ENCODE assay signal across 16 cellular contexts in genomic region chr3:128482175-128482856, GRCh38. TPM values are rescaled to one million over a fixed set of nuclear protein-coding genes. Genes with fewer than 3 reads are reported as not detected.
DNase-seq lines count a peak whose midpoint lies in the region; ATAC-seq and TF ChIP-seq lines count a peak whose summit lies in the region.
"Had no signal": no experiment of that assay in that cellular context is flagged by ENCODE, and none has a peak within 500 bp of the region (broad histone marks: within the 10 kb centered on the region; RNA-seq: fewer than 3 reads in every experiment).

No MANE protein-coding gene starts in this region.

- 22% methylated on average over 15 of the region's 15 CpGs for WGBS in smooth muscle cell (ENCODE audit: low lambda C conversion rate)

- DNase-seq in WTC11 (ENCODE audit: low spot score) (no peak), left kidney (ENCODE audit: low read depth, low spot score) (peak; percentile 42), smooth muscle cell (lab: John Stamatoyannopoulos, UW; ENCODE audit: unreplicated experiment) (no peak), left colon (no peak), sciatic nerve (ENCODE audit: low spot score) (no peak), NCI-H1048 (lab: John Stamatoyannopoulos, UW) (no peak)
- DNase-seq in activated naive CD4-positive, alpha-beta T cell treated with anti-CD3 and anti-CD28 coated beads, Interleukin-2, amount 10 ng/mL, durations not matched to agents 7 days and 5 days: no peak
- DNase-seq: Calu3, midbrain, T-helper 9 cell had no signal

- peaks cover 100% of the 10 kb centered on the region for H3K27me3 Mint-ChIP-seq in WTC11 (ENCODE audit: low read depth)
- peaks cover 93% of the 10 kb centered on the region for H3K27me3 Mint-ChIP-seq in activated naive CD4-positive, alpha-beta T cell treated with anti-CD3 and anti-CD28 coated beads, Interleukin-2, amount 10 ng/mL, durations not matched to agents 7 days and 5 days

- peak overlapping the region; percentile 19; the same call in 1 of the 2 replicates for H3K9ac ChIP-seq in ES-I3 (ENCODE audit: low read depth, low read length)
- H3K9ac ChIP-seq in smooth muscle cell (ENCODE audit: low read depth): peak overlapping the region; percentile 21

- H3K36me3 ChIP-seq in ES-I3 (ENCODE audit: insufficient read depth, low read length) (no peaks in the 10 kb centered on the region), smooth muscle cell (ENCODE audit: low read depth) (no peaks in the 10 kb centered on the region)

- no peak for TF ChIP-seq CTCF in WTC11 (IDR thresholded peaks at IDR 0.05)
- no peak for TF ChIP-seq CTCF in smooth muscle cell (IDR thresholded peaks at IDR 0.05; ENCODE audit: borderline replicate concordance, insufficient read depth, poor library complexity, severe bottlenecking)

- no peak overlapping the region for H3K27ac Mint-ChIP-seq in WTC11
- no peak overlapping the region for H3K27ac Mint-ChIP-seq in activated naive CD4-positive, alpha-beta T cell treated with anti-CD3 and anti-CD28 coated beads, Interleukin-2, amount 10 ng/mL, durations not matched to agents 7 days and 5 days
- H3K27ac Mint-ChIP-seq: activated naive CD8-positive, alpha-beta T cell treated with anti-CD3 and anti-CD28 coated beads, Interleukin-2, amount 50 U/mL, for 24 hours; dendritic cell treated with granulocyte-macrophage colony-stimulating factor and Interleukin-4, amounts not matched to agents 40 ng/mL and 50 ng/mL, for 4 days had no signal

- intact Hi-C loops in left colon (cut with DNase I, micrococcal nuclease) (no loop called here), sciatic nerve (cut with DNase I) (no loop called here)

- H3F3A ChIP-seq in smooth muscle cell (ENCODE audit: low read depth): peaks cover 14% of the 10 kb centered on the region

- POLR2A ChIA-PET in WTC11 (lab: Charles Lee): interaction anchor here (0.6 to 1.2 kb wide), 2 partner anchors 33 to 50 kb away, joined by 3 read pairs; no protein-coding TSS in a partner anchor

- ATAC-seq in WTC11 (no peak), left colon (no peak), sciatic nerve (no peak)
- ATAC-seq: activated naive CD8-positive, alpha-beta T cell treated with anti-CD3 and anti-CD28 coated beads, Interleukin-2, amount 50 U/mL, for 24 hours; GM12878 had no signal

- peaks cover 32% of the 10 kb centered on the region for H3K4me1 ChIP-seq in ES-I3 (ENCODE audit: insufficient read depth, low read length)
- peaks cover 45% of the 10 kb centered on the region for H3K4me1 ChIP-seq in smooth muscle cell (ENCODE audit: low read depth)

- H3K9me3 ChIP-seq in ES-I3 (ENCODE audit: control insufficient read depth, insufficient read depth, low read length): no peaks in the 10 kb centered on the region
- no peaks in the 10 kb centered on the region for H3K9me3 ChIP-seq in smooth muscle cell (replicated peaks; ENCODE audit: low read depth)

- H3K79me2 ChIP-seq in smooth muscle cell (ENCODE audit: low read depth): peaks cover 5% of the 10 kb centered on the region

- H3K27ac ChIP-seq in smooth muscle cell (ENCODE audit: low read depth): peak overlapping the region; percentile 80

- peak overlapping the region; percentile 27 for H3K4me3 ChIP-seq in smooth muscle cell
- H3K4me3 ChIP-seq: GM12878 had no signal

- H3K4me1 Mint-ChIP-seq in WTC11: peaks cover 62% of the 10 kb centered on the region
- peaks cover 18% of the 10 kb centered on the region for H3K4me1 Mint-ChIP-seq in activated naive CD4-positive, alpha-beta T cell treated with anti-CD3 and anti-CD28 coated beads, Interleukin-2, amount 10 ng/mL, durations not matched to agents 7 days and 5 days

- H3K36me3 Mint-ChIP-seq in WTC11: no peaks in the 10 kb centered on the region; the same call in 1 of the 2 replicates
- H3K36me3 Mint-ChIP-seq in activated naive CD4-positive, alpha-beta T cell treated with anti-CD3 and anti-CD28 coated beads, Interleukin-2, amount 10 ng/mL, durations not matched to agents 7 days and 5 days: no peaks in the 10 kb centered on the region

- peaks cover 9% of the 10 kb centered on the region for H4K20me1 ChIP-seq in smooth muscle cell (ENCODE audit: low read depth)

- H3K4me2 ChIP-seq in smooth muscle cell: peak overlapping the region; percentile 85

- CTCF ChIA-PET in WTC11 (lab: Charles Lee): interaction anchor here (0.8 to 6.6 kb wide), 15 partner anchors 8 to 305 kb away, joined by 3 to 45 read pairs (median 5); partner anchors contain the start of gene GATA2
- CTCF ChIA-PET in activated naive CD4-positive, alpha-beta T cell treated with anti-CD3 and anti-CD28 coated beads, Interleukin-2, amount 10 ng/mL, durations not matched to agents 7 days and 5 days (lab: Charles Lee): interaction anchor here (1.1 to 1.5 kb wide), 2 partner anchors 35 to 403 kb away, joined by 3 read pairs; no protein-coding TSS in a partner anchor

- no peaks in the 10 kb centered on the region for H3K9me3 Mint-ChIP-seq in WTC11
- no peaks in the 10 kb centered on the region for H3K9me3 Mint-ChIP-seq in activated naive CD4-positive, alpha-beta T cell treated with anti-CD3 and anti-CD28 coated beads, Interleukin-2, amount 10 ng/mL, durations not matched to agents 7 days and 5 days
- H3K9me3 Mint-ChIP-seq: activated naive CD8-positive, alpha-beta T cell treated with anti-CD3 and anti-CD28 coated beads, Interleukin-2, amount 50 U/mL, for 24 hours; dendritic cell treated with granulocyte-macrophage colony-stimulating factor and Interleukin-4, amounts not matched to agents 40 ng/mL and 50 ng/mL, for 4 days had no signal

- H3K27me3 ChIP-seq in smooth muscle cell (ENCODE audit: low read depth): no peaks in the 10 kb centered on the region

- H2AFZ ChIP-seq in smooth muscle cell (ENCODE audit: low read depth): no peak overlapping the region

- peak overlapping the region; percentile 57 for H3K4me3 Mint-ChIP-seq in WTC11
- no peak overlapping the region for H3K4me3 Mint-ChIP-seq in activated naive CD4-positive, alpha-beta T cell treated with anti-CD3 and anti-CD28 coated beads, Interleukin-2, amount 10 ng/mL, durations not matched to agents 7 days and 5 days
- H3K4me3 Mint-ChIP-seq: dendritic cell treated with granulocyte-macrophage colony-stimulating factor and Interleukin-4, amounts not matched to agents 40 ng/mL and 50 ng/mL, for 4 days had no signal

TF ChIP-seq in WTC11, 78 proteins besides CTCF, POLR2A, EP300 and RAD21:
- TF ChIP-seq HMGXB4 (CRISPR knock-in tag; IDR thresholded peaks at IDR 0.05): no peak
- TF ChIP-seq TEAD1 (CRISPR knock-in tag; IDR thresholded peaks at IDR 0.05): no peak
- no peak for TF ChIP-seq OVOL2 (CRISPR knock-in tag; IDR thresholded peaks at IDR 0.05; ENCODE audit: borderline replicate concordance)
- TF ChIP-seq ZNF512 (CRISPR knock-in tag; IDR thresholded peaks at IDR 0.05; ENCODE audit: borderline replicate concordance): no peak
- no peak for TF ChIP-seq GABPB1 (CRISPR knock-in tag; IDR thresholded peaks at IDR 0.05)
- no peak for TF ChIP-seq JUN (CRISPR knock-in tag; IDR thresholded peaks at IDR 0.05)

RNA-seq across cellular contexts. Expression of gene GATA2, which starts 10.7 kb away (rescaled TPM):
- total RNA-seq in WTC11 (2021) (1.3 to 1.6 TPM (median 1.5 TPM) in 3 replicates), smooth muscle cell (3.2 and 5.8 TPM in 2 replicates), left colon (1 to 10 TPM; 2.6 to 6.0 TPM), sciatic nerve (23.5 TPM)
- 6.8 and 10.4 TPM in 2 replicates for polyA plus RNA-seq in smooth muscle cell
- polyA plus RNA-seq: GM12878 had no signal

RNA-seq across cellular contexts. Expression of gene DNAJB8, which starts 15.6 kb away (rescaled TPM):
- total RNA-seq in WTC11 (2021) (not detected in 3 replicates), smooth muscle cell (not detected in 2 replicates), left colon (not detected), sciatic nerve (not detected)
- not detected in 2 replicates for polyA plus RNA-seq in smooth muscle cell
- total RNA-seq: activated CD8-positive, alpha-beta memory T cell treated with anti-CD3 and anti-CD28 coated beads for 36 hours; Calu3; GM12878; skeletal muscle tissue had no signal
- polyA plus RNA-seq: GM12878 had no signal
